1 cellular context compared by ENCODE assay signal in genomic region chr1:19825298-19825697, GRCh38.
TF ChIP-seq lines count a peak whose summit lies in the region.

No MANE protein-coding gene starts in this region.

TF ChIP-seq in SK-N-SH treated with all-trans-retinoic acid at 6 μM for 48 hours, 23 proteins besides CTCF, POLR2A, EP300 and RAD21 (continued from another document):
- no peak for TF ChIP-seq PATZ1 (CRISPR knock-in tag; IDR thresholded peaks at IDR 0.05; ENCODE audit: borderline replicate concordance)
- no peak for TF ChIP-seq CSRNP3 (CRISPR knock-in tag; IDR thresholded peaks at IDR 0.05)
- TF ChIP-seq ARNTL (CRISPR knock-in tag; IDR thresholded peaks at IDR 0.05; ENCODE audit: borderline replicate concordance, low read depth): no peak
